In the genomic region with DNA sequence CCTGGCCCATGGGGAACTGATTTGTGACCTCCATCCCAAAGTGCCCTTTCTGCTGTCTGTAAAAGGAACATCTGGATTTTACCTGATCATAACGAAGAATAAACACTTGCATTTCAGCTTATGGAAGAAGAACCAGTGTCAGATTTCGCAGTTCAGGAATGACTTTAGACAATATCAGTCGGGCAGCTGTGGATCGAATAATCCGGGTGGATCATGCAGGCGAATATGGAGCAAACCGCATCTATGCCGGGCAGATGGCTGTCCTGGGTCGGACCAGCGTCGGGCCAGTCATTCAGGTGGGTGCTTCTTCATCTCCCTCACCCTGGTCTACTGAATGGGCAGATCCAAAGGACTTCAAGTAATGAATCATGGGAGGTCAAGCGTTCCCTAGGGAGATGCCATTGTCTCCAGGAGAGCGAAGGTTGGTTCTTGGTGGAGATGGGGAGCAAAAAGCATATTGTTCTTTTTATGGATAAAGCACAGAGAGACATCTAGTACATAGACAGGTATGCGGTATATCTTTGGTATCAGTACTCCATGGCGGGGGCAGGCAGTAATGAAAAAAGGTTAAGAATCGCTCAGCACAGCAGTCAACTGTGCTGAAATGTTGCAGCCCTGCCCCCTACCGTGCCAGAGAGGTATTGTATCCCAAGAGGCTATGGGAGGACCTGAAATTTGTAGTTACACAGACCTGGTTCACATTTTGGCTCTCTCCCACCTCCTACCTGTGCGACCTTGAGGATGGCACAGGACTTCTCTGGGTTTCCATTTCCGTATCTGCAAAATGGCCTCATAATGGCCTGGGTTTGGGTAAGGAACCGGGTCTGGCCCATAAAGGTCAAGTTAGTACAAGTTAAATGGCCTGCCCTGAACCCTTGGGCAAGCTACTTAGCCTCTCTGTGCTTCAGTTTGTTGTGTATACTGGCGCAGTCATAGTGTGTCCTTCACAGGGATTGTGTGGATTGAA, we compare ENCODE assay signal across 1 cellular context.
TF ChIP-seq lines count a peak whose summit lies in the region.

No MANE protein-coding gene starts in this region.

TF ChIP-seq in HepG2, 621 proteins besides CTCF, POLR2A, EP300 and RAD21 (continued from another document and continues in another):
- no peak for TF ChIP-seq TBX3 (IDR thresholded peaks at IDR 0.05; ENCODE audit: borderline replicate concordance)
- TF ChIP-seq ZNF891 (CRISPR knock-in tag; IDR thresholded peaks at IDR 0.05) = peak; percentile 69; the same call in 1 of the 2 replicates
- TF ChIP-seq IRF2 (CRISPR knock-in tag; IDR thresholded peaks at IDR 0.05) = peak; percentile 66; the same call in 1 of the 2 replicates
- no peak for TF ChIP-seq ISX (CRISPR knock-in tag; conservative IDR thresholded peaks at IDR 0.05)
- TF ChIP-seq ZNF605 (CRISPR knock-in tag; IDR thresholded peaks at IDR 0.05) = 0 out of 2 replicates have a peak, but pooled peaks have one; percentile 35
- TF ChIP-seq, protein P1, sequence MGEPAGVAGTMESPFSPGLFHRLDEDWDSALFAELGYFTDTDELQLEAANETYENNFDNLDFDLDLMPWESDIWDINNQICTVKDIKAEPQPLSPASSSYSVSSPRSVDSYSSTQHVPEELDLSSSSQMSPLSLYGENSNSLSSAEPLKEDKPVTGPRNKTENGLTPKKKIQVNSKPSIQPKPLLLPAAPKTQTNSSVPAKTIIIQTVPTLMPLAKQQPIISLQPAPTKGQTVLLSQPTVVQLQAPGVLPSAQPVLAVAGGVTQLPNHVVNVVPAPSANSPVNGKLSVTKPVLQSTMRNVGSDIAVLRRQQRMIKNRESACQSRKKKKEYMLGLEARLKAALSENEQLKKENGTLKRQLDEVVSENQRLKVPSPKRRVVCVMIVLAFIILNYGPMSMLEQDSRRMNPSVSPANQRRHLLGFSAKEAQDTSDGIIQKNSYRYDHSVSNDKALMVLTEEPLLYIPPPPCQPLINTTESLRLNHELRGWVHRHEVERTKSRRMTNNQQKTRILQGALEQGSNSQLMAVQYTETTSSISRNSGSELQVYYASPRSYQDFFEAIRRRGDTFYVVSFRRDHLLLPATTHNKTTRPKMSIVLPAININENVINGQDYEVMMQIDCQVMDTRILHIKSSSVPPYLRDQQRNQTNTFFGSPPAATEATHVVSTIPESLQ (CRISPR knock-in tag; conservative IDR thresholded peaks at IDR 0.05) = no peak
- 0 out of 2 replicates have a peak, but pooled peaks have one; percentile 48 for TF ChIP-seq ZNF720 (CRISPR knock-in tag; IDR thresholded peaks at IDR 0.05)
- TF ChIP-seq, protein P2, sequence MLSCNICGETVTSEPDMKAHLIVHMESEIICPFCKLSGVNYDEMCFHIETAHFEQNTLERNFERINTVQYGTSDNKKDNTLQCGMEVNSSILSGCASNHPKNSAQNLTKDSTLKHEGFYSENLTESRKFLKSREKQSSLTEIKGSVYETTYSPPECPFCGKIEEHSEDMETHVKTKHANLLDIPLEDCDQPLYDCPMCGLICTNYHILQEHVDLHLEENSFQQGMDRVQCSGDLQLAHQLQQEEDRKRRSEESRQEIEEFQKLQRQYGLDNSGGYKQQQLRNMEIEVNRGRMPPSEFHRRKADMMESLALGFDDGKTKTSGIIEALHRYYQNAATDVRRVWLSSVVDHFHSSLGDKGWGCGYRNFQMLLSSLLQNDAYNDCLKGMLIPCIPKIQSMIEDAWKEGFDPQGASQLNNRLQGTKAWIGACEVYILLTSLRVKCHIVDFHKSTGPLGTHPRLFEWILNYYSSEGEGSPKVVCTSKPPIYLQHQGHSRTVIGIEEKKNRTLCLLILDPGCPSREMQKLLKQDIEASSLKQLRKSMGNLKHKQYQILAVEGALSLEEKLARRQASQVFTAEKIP (CRISPR knock-in tag; IDR thresholded peaks at IDR 0.05; ENCODE audit: borderline replicate concordance) = no peak
- TF ChIP-seq FOXK2 (IDR thresholded peaks at IDR 0.05) = no peak
- TF ChIP-seq FIP1L1 (IDR thresholded peaks at IDR 0.05; ENCODE audit: borderline replicate concordance, insufficient read depth, low read depth, low read length) = no peak
- TF ChIP-seq, protein P3, sequence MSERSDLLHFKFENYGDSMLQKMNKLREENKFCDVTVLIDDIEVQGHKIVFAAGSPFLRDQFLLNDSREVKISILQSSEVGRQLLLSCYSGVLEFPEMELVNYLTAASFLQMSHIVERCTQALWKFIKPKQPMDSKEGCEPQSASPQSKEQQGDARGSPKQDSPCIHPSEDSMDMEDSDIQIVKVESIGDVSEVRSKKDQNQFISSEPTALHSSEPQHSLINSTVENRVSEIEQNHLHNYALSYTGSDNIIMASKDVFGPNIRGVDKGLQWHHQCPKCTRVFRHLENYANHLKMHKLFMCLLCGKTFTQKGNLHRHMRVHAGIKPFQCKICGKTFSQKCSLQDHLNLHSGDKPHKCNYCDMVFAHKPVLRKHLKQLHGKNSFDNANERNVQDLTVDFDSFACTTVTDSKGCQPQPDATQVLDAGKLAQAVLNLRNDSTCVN (CRISPR knock-in tag; IDR thresholded peaks at IDR 0.05; ENCODE audit: borderline replicate concordance) = peak; percentile 64; the same call in 1 of the 2 replicates
- no peak for TF ChIP-seq SPEN (CRISPR knock-in tag; IDR thresholded peaks at IDR 0.05; ENCODE audit: low read depth)
- no peak for TF ChIP-seq AHR (CRISPR knock-in tag; IDR thresholded peaks at IDR 0.05)
- TF ChIP-seq ZFP37 (CRISPR knock-in tag; IDR thresholded peaks at IDR 0.05; ENCODE audit: borderline replicate concordance) = peak; percentile 68; the same call in 1 of the 2 replicates
- TF ChIP-seq PPARG (CRISPR knock-in tag; conservative IDR thresholded peaks at IDR 0.05) = 0 out of 2 replicates have a peak, but pooled peaks have one; percentile 20
- TF ChIP-seq SNAPC2 (CRISPR knock-in tag; IDR thresholded peaks at IDR 0.05) = no peak
- TF ChIP-seq JARID2 (CRISPR knock-in tag; IDR thresholded peaks at IDR 0.05; ENCODE audit: insufficient replicate concordance) = peak; percentile 27
- TF ChIP-seq TARDBP (CRISPR knock-in tag; IDR thresholded peaks at IDR 0.05) = no peak
- TF ChIP-seq ZNF570 (CRISPR knock-in tag; IDR thresholded peaks at IDR 0.05; ENCODE audit: borderline replicate concordance) = no peak
- TF ChIP-seq ZNF121 (CRISPR knock-in tag; IDR thresholded peaks at IDR 0.05) = no peak
- no peak for TF ChIP-seq HNRNPLL (IDR thresholded peaks at IDR 0.05; ENCODE audit: low read depth, low read length, poor library complexity, severe bottlenecking)
- 0 out of 2 replicates have a peak, but pooled peaks have one; percentile 45 for TF ChIP-seq ZNF746 (CRISPR knock-in tag; IDR thresholded peaks at IDR 0.05)
- no peak for TF ChIP-seq SOX13 (IDR thresholded peaks at IDR 0.05)
- TF ChIP-seq SOX13 (CRISPR knock-in tag; conservative IDR thresholded peaks at IDR 0.05 in 1 of 2, IDR thresholded peaks at IDR 0.05 in 1 of 2) = peak in 1 of 2 experiments; percentile 30; a peak in 1 of 4 replicates
- TF ChIP-seq REL (CRISPR knock-in tag; conservative IDR thresholded peaks at IDR 0.05) = 0 out of 2 replicates have a peak, but pooled peaks have one; percentile 53
- TF ChIP-seq ZNF772 (CRISPR knock-in tag; IDR thresholded peaks at IDR 0.05) = no peak
- TF ChIP-seq ZFP36L2 (CRISPR knock-in tag; IDR thresholded peaks at IDR 0.05) = 0 out of 2 replicates have a peak, but pooled peaks have one; percentile 51
- TF ChIP-seq BCLAF1 (IDR thresholded peaks at IDR 0.05) = no peak
- no peak for TF ChIP-seq HNRNPUL1 (IDR thresholded peaks at IDR 0.05; ENCODE audit: low read depth, low read length)
- TF ChIP-seq GABPB1 (CRISPR knock-in tag; IDR thresholded peaks at IDR 0.05) = no peak; the same call in 1 of the 2 replicates
- 0 out of 2 replicates have a peak, but pooled peaks have one; percentile 26 for TF ChIP-seq ZNF572 (CRISPR knock-in tag; IDR thresholded peaks at IDR 0.05)
- no peak for TF ChIP-seq CCAR2 (optimal IDR thresholded peaks at IDR 0.05; ENCODE audit: low read depth, low read length)
- TF ChIP-seq, protein P4, sequence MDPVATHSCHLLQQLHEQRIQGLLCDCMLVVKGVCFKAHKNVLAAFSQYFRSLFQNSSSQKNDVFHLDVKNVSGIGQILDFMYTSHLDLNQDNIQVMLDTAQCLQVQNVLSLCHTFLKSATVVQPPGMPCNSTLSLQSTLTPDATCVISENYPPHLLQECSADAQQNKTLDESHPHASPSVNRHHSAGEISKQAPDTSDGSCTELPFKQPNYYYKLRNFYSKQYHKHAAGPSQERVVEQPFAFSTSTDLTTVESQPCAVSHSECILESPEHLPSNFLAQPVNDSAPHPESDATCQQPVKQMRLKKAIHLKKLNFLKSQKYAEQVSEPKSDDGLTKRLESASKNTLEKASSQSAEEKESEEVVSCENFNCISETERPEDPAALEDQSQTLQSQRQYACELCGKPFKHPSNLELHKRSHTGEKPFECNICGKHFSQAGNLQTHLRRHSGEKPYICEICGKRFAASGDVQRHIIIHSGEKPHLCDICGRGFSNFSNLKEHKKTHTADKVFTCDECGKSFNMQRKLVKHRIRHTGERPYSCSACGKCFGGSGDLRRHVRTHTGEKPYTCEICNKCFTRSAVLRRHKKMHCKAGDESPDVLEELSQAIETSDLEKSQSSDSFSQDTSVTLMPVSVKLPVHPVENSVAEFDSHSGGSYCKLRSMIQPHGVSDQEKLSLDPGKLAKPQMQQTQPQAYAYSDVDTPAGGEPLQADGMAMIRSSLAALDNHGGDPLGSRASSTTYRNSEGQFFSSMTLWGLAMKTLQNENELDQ (CRISPR knock-in tag; IDR thresholded peaks at IDR 0.05; ENCODE audit: borderline replicate concordance) = no peak; the same call in 1 of the 2 replicates
- no peak for TF ChIP-seq RCOR2 (CRISPR knock-in tag; IDR thresholded peaks at IDR 0.05)
- TF ChIP-seq HOXA3 (CRISPR knock-in tag; IDR thresholded peaks at IDR 0.05) = peak; percentile 18; the same call in 1 of the 2 replicates
- TF ChIP-seq YEATS2 (CRISPR knock-in tag; IDR thresholded peaks at IDR 0.05; ENCODE audit: borderline replicate concordance) = peak; percentile 62; the same call in 1 of the 2 replicates
- TF ChIP-seq, protein P5, sequence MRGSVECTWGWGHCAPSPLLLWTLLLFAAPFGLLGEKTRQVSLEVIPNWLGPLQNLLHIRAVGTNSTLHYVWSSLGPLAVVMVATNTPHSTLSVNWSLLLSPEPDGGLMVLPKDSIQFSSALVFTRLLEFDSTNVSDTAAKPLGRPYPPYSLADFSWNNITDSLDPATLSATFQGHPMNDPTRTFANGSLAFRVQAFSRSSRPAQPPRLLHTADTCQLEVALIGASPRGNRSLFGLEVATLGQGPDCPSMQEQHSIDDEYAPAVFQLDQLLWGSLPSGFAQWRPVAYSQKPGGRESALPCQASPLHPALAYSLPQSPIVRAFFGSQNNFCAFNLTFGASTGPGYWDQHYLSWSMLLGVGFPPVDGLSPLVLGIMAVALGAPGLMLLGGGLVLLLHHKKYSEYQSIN (CRISPR knock-in tag; IDR thresholded peaks at IDR 0.05; ENCODE audit: borderline replicate concordance) = no peak
- no peak for TF ChIP-seq TCF12 (IDR thresholded peaks at IDR 0.05)
- TF ChIP-seq TCF12 (CRISPR knock-in tag; IDR thresholded peaks at IDR 0.05) = no peak
- TF ChIP-seq REST (IDR thresholded peaks at IDR 0.05; ENCODE audit: borderline replicate concordance in 1 of 2, low read depth in 1 of 2, low read length in 2 of 2) = no peak
- peak; percentile 99 for TF ChIP-seq SMC3 (IDR thresholded peaks at IDR 0.05; ENCODE audit: low read length)
- no peak for TF ChIP-seq RBFOX2 (IDR thresholded peaks at IDR 0.05; ENCODE audit: low read depth, low read length)
- TF ChIP-seq ZBTB38 (CRISPR knock-in tag; IDR thresholded peaks at IDR 0.05) = peak; percentile 7; the same call in 1 of the 2 replicates
- no peak for TF ChIP-seq ZNF143 (CRISPR knock-in tag; IDR thresholded peaks at IDR 0.05)
- TF ChIP-seq MAFK (conservative IDR thresholded peaks at IDR 0.05 in 1 of 2, IDR thresholded peaks at IDR 0.05 in 1 of 2; ENCODE audit: low read length in 2 of 2) = no peak
- TF ChIP-seq ZNF17 (CRISPR knock-in tag; IDR thresholded peaks at IDR 0.05) = peak; percentile 49; the same call in 1 of the 2 replicates
- TF ChIP-seq ZFP1 (CRISPR knock-in tag; IDR thresholded peaks at IDR 0.05) = no peak
- TF ChIP-seq U2AF2 (IDR thresholded peaks at IDR 0.05; ENCODE audit: low read depth, low read length) = no peak
